In the genomic region with DNA sequence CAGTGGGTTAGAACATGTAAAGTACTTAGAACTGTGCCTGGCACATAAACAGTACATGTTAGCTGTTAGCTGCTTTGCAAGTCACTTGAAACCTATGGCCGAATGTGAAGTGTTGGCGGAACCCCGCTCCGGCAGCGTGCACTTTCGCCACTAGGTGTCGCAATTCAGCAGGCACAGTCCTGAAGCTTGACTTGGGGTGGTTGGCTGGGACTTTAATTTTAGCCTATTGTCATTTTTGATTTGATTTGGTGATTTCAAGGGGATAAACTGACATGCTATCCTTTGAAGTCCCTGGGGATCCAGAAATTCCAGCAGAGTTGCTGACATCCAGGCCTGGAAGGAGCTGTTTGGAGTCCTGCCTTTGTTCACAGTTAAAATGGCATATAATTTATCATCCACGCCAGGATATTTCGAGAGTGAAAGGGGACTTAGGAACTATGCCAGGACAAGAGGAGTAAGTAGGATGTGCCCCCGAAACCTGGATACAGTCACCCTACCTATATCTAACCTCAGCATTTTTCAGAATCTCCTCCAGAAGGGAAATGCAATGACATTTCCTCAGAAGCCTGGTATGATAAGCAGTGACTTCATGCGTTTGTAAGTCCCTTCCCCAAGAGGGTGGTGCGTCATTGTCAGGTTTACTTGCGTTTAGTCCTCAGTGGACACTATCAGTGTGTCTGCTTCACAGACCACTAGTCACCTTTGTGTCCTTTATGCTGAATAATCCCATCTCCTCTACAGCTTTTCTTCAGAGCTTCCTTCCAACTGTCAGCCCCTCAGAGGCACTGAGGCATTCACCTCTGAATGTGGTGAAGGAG, we compare ENCODE assay signal across 8 cellular contexts. TPM values are rescaled to one million over a fixed set of nuclear protein-coding genes. Genes with fewer than 3 reads are reported as not detected.
DNase-seq lines count a peak whose midpoint lies in the region; ATAC-seq, FAIRE-seq and TF ChIP-seq lines count a peak whose summit lies in the region.

No MANE protein-coding gene starts in this region.

- no peaks in the 10 kb centered on the region for H3K36me3 ChIP-seq in endothelial cell of umbilical vein (ENCODE audit: control insufficient read depth in 2 of 2, extremely low read depth in 1 of 2, insufficient read depth in 2 of 2, low read length in 2 of 2)

- no peak overlapping the region for H3K4me2 ChIP-seq in endothelial cell of umbilical vein (ENCODE audit: insufficient read depth, low read length)

- intact Hi-C loops in endothelial cell of umbilical vein (cut with micrococcal nuclease): loop anchor here (1.0 to 5.0 kb wide), 7 partner anchors 44 to 731 kb away; no protein-coding TSS in a partner anchor

- no peak for ATAC-seq in HG03520 (IDR thresholded peaks at IDR 0.05; ENCODE audit: unreplicated experiment)

- no TSS peak for BruUV-seq in endothelial cell of umbilical vein (replicated peaks; lab: Mats Ljungman, UMichigan)

- peak overlapping the region; percentile 10 for H2AFZ ChIP-seq in endothelial cell of umbilical vein (ENCODE audit: low read depth, low read length)

- H3K9me3 ChIP-seq in endothelial cell of umbilical vein (replicated peaks; ENCODE audit: control insufficient read depth, insufficient read depth, low read length): no peaks in the 10 kb centered on the region

- CTCF ChIA-PET in endothelial cell of umbilical vein (lab: Charles Lee): interaction anchor here (0.5 to 9.8 kb wide), 62 partner anchors 9 to 1203 kb away, joined by 3 to 222 read pairs (median 4); no protein-coding TSS in a partner anchor

- H3K79me2 ChIP-seq in endothelial cell of umbilical vein (ENCODE audit: control insufficient read depth, insufficient read depth, low read length): peaks cover 2% of the 10 kb centered on the region

- no peak for TF ChIP-seq POLR2A in endothelial cell of umbilical vein (IDR thresholded peaks at IDR 0.05; ENCODE audit: low read depth, low read length)

- no peak overlapping the region for H3K9ac ChIP-seq in endothelial cell of umbilical vein (replicated peaks; ENCODE audit: extremely low read depth, insufficient read depth, low read length)

- peaks cover 0 to 3% of the 10 kb centered on the region in 2 experiments for H3K27me3 ChIP-seq in endothelial cell of umbilical vein (ENCODE audit: control insufficient read depth in 2 of 2, insufficient read depth in 2 of 2, low read length in 2 of 2)

- H4K20me1 ChIP-seq in endothelial cell of umbilical vein (replicated peaks; ENCODE audit: control insufficient read depth, extremely low read depth, insufficient read depth, low read length): no peaks in the 10 kb centered on the region

- no peak overlapping the region for H3K4me3 ChIP-seq in endothelial cell of umbilical vein (replicated peaks in 1 of 3; ENCODE audit: insufficient read depth in 1 of 3, low read depth in 1 of 3, low read length in 3 of 3)

- dilution Hi-C loops in endothelial cell of umbilical vein (cut with MboI; ENCODE audit: extremely low pct_ligation_motif_present, low sequenced_read_pairs): loop anchor here (10.0 kb wide), 1 partner anchor 201 kb away; no protein-coding TSS in a partner anchor

- DNase-seq in ELR (ENCODE audit: low read depth) (peak; percentile 82), HK-2 (ENCODE audit: unreplicated experiment) (peak; percentile 81), NOMO-1 treated with DMSO at 0.1 percent for 48 hours (lab: John Stamatoyannopoulos, UW; ENCODE audit: unreplicated experiment) (peak; percentile 54), endothelial cell of umbilical vein (ENCODE audit: low read depth, low spot score) (peak; percentile 90), middle frontal gyrus (ENCODE audit: extremely low spot score, low spot score) (peak; percentile 60)
- DNase-seq in activated CD8-positive, alpha-beta memory T cell treated with anti-CD3 and anti-CD28 coated beads, Interleukin-2, amount 50 U/mL, for 1 hour (ENCODE audit: extremely low read depth): peak; percentile 48
- DNase-seq in stimulated activated CD8-positive, alpha-beta memory T cell treated with anti-CD3 and anti-CD28 coated beads, Interleukin-4, amount 100 ng/mL, for 24 hours (ENCODE audit: low read depth): peak; percentile 75

- H3K4me1 ChIP-seq in endothelial cell of umbilical vein (ENCODE audit: control insufficient read depth, extremely low read depth, insufficient read depth, low read length): peaks cover 20% of the 10 kb centered on the region

- POLR2A ChIA-PET in endothelial cell of umbilical vein (lab: Charles Lee): interaction anchor here (1.4 kb wide), 1 partner anchor 49 kb away, joined by 3 read pairs; no protein-coding TSS in a partner anchor

- no peaks in the 10 kb centered on the region for H3K9me1 ChIP-seq in endothelial cell of umbilical vein (replicated peaks; ENCODE audit: control insufficient read depth, extremely low read depth, insufficient read depth, low read length)

- peak; percentile 94 to 98 for TF ChIP-seq CTCF in endothelial cell of umbilical vein (IDR thresholded peaks at IDR 0.05; ENCODE audit: extremely low read depth in 1 of 2, insufficient read depth in 1 of 2, low read depth in 1 of 2, low read length in 2 of 2)

- H3K27ac ChIP-seq in endothelial cell of umbilical vein (ENCODE audit: insufficient read depth, low read depth, low read length): no peak overlapping the region

- peak; percentile 93 for FAIRE-seq in endothelial cell of umbilical vein (lab: Jason Lieb, UNC)

TF ChIP-seq in endothelial cell of umbilical vein, 7 proteins besides CTCF, POLR2A, EP300 and RAD21:
- TF ChIP-seq, protein P1, sequence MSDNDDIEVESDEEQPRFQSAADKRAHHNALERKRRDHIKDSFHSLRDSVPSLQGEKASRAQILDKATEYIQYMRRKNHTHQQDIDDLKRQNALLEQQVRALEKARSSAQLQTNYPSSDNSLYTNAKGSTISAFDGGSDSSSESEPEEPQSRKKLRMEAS (IDR thresholded peaks at IDR 0.05; ENCODE audit: insufficient read depth, insufficient read length): no peak
- TF ChIP-seq GATA2 (IDR thresholded peaks at IDR 0.05; ENCODE audit: insufficient read depth, insufficient read length, low read depth, low read length): no peak
- no peak for TF ChIP-seq JUN (IDR thresholded peaks at IDR 0.05; ENCODE audit: borderline replicate concordance, insufficient read depth, insufficient read length, low read depth)
- no peak for TF ChIP-seq POLR2AphosphoS5 (IDR thresholded peaks at IDR 0.05; ENCODE audit: insufficient read depth, low read depth, low read length)
- no peak for TF ChIP-seq MYC (IDR thresholded peaks at IDR 0.05; ENCODE audit: low read depth, low read length)
- no peak for TF ChIP-seq EZH2 (IDR thresholded peaks at IDR 0.05; ENCODE audit: borderline replicate concordance, low read depth, low read length, severe bottlenecking)
- no peak for TF ChIP-seq FOS (IDR thresholded peaks at IDR 0.05; ENCODE audit: borderline replicate concordance, insufficient read depth, low read length)

RNA-seq across cellular contexts. Expression of a gene that starts 3.5 kb away (rescaled TPM):
- 55.1 and 66.8 TPM in 2 replicates for total RNA-seq in endothelial cell of umbilical vein
- 43.3 and 46.8 TPM in 2 replicates for polyA plus RNA-seq in endothelial cell of umbilical vein
- polyA plus RNA-seq in endothelial cell of umbilical vein (2011; cell fraction: cytosol; rRNA removed): 48.4 and 54.9 TPM in 2 replicates
- polyA plus RNA-seq in endothelial cell of umbilical vein (2011; cell fraction: nucleus; rRNA removed): 58.7 and 68.7 TPM in 2 replicates
- polyA plus RNA-seq in endothelial cell of umbilical vein (2012): 39.4 and 63.3 TPM in 2 replicates
- 74.6 and 116 TPM in 2 replicates for polyA minus RNA-seq in endothelial cell of umbilical vein
- 1.0 TPM for polyA minus RNA-seq in endothelial cell of umbilical vein (2011; cell fraction: cytosol; rRNA and poly(A)+ RNA removed)
- 25.0 and 34.3 TPM in 2 replicates for polyA minus RNA-seq in endothelial cell of umbilical vein (2011; cell fraction: nucleus; rRNA and poly(A)+ RNA removed)
